ENCODE assay signal across 17 cellular contexts in the genomic region with DNA sequence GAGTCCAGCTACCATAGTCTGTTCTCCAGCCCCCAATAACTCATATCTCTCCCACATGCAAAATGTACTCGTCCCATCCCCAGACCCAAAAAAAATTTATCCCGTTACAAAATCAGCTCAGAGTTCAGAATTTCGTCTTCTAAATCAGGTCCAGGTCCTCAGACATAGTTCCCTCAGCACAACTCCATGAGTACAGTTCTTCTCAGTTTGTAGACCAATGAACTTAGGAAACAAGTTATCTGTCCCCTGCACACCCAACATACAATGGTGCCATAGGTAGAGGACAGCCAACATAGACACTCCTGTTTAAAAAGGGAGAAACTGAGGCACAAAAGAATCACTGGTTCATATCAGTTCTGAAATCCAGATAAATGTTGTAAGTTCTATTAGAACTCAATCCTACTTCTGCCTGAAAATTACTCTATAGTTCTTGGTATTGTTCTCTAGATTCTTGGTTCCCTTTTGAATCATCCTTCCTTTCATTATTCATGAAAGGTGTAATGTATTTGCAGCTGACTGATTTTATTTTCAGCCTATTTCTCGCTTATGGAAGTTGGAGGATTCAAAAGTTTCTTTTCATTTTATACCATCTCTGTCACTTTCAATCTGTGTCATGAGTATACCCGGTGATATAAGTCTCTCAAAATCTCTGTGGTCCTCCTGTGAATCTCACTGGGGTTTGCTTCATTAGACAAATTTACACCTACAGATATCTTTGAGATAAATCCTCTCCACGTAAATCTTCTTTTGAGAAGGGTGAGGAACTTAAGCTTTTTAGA.
A peak's percentile ranks its signal among the peaks of the same experiment; 100 is the strongest.
DNase-seq lines count a peak whose midpoint lies in the region; ATAC-seq and TF ChIP-seq lines count a peak whose summit lies in the region.
"Had no signal": no experiment of that assay in that cellular context is flagged by ENCODE, and none has a peak within 500 bp of the region (broad histone marks: within the 10 kb centered on the region; RNA-seq: fewer than 3 reads in every experiment).

No MANE protein-coding gene starts in this region.

- TF ChIP-seq CTCF in GM06990 (IDR thresholded peaks at IDR 0.05; ENCODE audit: insufficient read depth, low read length, poor library complexity, severe bottlenecking) = no peak
- no peak for TF ChIP-seq CTCF in osteoblast (IDR thresholded peaks at IDR 0.05; ENCODE audit: extremely low read depth, low read depth, low read length)

- H3K9me3 ChIP-seq in osteoblast (ENCODE audit: low read depth, low read length) (no peaks in the 10 kb centered on the region), SJCRH30 (replicated peaks) (no peaks in the 10 kb centered on the region; the same call in 1 of the 2 replicates)
- H3K9me3 ChIP-seq: BE2C had no signal

- H3K36me3 Mint-ChIP-seq in activated T-cell treated with anti-CD3 and anti-CD28 coated beads, Interleukin-2, amount 50 U/mL, for 72 hours (ENCODE audit: insufficient read depth in 2 of 2) = no peaks in the 10 kb centered on the region
- no peaks in the 10 kb centered on the region for H3K36me3 Mint-ChIP-seq in activated T-cell treated with anti-CD3 and anti-CD28 coated beads, Interleukin-2, amount 50 U/mL, for 24 hours (ENCODE audit: low read depth)
- H3K36me3 Mint-ChIP-seq in activated T-helper 17 cell treated with anti-CD3 and anti-CD28 coated beads, Interleukin-2, amount 50 U/mL, for 72 hours (ENCODE audit: low read depth) = no peaks in the 10 kb centered on the region
- H3K36me3 Mint-ChIP-seq: CD4-positive, alpha-beta memory T cell had no signal

- intact Hi-C loops in sciatic nerve (cut with DNase I) = no loop called here

- H3K4me2 ChIP-seq in osteoblast (ENCODE audit: insufficient read depth, low read length) = no peak overlapping the region

- H3K4me3 Mint-ChIP-seq in activated T-cell treated with anti-CD3 and anti-CD28 coated beads, Interleukin-2, amount 50 U/mL, for 72 hours = no peak overlapping the region
- no peak overlapping the region for H3K4me3 Mint-ChIP-seq in activated T-cell treated with anti-CD3 and anti-CD28 coated beads, Interleukin-2, amount 50 U/mL, for 24 hours
- H3K4me3 Mint-ChIP-seq in activated T-helper 17 cell treated with anti-CD3 and anti-CD28 coated beads, Interleukin-2, amount 50 U/mL, for 72 hours = no peak overlapping the region
- H3K4me3 Mint-ChIP-seq: CD4-positive, alpha-beta memory T cell; H9 had no signal

- H3K27me3 Mint-ChIP-seq in activated T-cell treated with anti-CD3 and anti-CD28 coated beads, Interleukin-2, amount 50 U/mL, for 72 hours (ENCODE audit: low read depth) = peaks cover 25% of the 10 kb centered on the region
- peaks cover 50% of the 10 kb centered on the region for H3K27me3 Mint-ChIP-seq in activated T-cell treated with anti-CD3 and anti-CD28 coated beads, Interleukin-2, amount 50 U/mL, for 24 hours
- H3K27me3 Mint-ChIP-seq in activated T-helper 17 cell treated with anti-CD3 and anti-CD28 coated beads, Interleukin-2, amount 50 U/mL, for 72 hours = peaks cover 34% of the 10 kb centered on the region

- H3K4me1 ChIP-seq in osteoblast (ENCODE audit: insufficient read depth, low read length) = peaks cover 39% of the 10 kb centered on the region
- H3K4me1 ChIP-seq in SJCRH30 = no peaks in the 10 kb centered on the region; the same call in 1 of the 2 replicates
- H3K4me1 ChIP-seq: BE2C had no signal

- no peaks in the 10 kb centered on the region for H3K9me3 Mint-ChIP-seq in activated T-cell treated with anti-CD3 and anti-CD28 coated beads, Interleukin-2, amount 50 U/mL, for 72 hours
- no peaks in the 10 kb centered on the region for H3K9me3 Mint-ChIP-seq in activated T-cell treated with anti-CD3 and anti-CD28 coated beads, Interleukin-2, amount 50 U/mL, for 24 hours
- no peaks in the 10 kb centered on the region for H3K9me3 Mint-ChIP-seq in activated T-helper 17 cell treated with anti-CD3 and anti-CD28 coated beads, Interleukin-2, amount 50 U/mL, for 72 hours
- H3K9me3 Mint-ChIP-seq: H9 had no signal

- H3K36me3 ChIP-seq in GM06990 (ENCODE audit: control insufficient read depth, insufficient read depth, low read length) (no peaks in the 10 kb centered on the region), osteoblast (ENCODE audit: insufficient read depth, low read length) (no peaks in the 10 kb centered on the region), SJCRH30 (no peaks in the 10 kb centered on the region)
- H3K36me3 ChIP-seq: BE2C had no signal

- H3K4me3 ChIP-seq in GM06990 (replicated peaks; ENCODE audit: low read depth, low read length) (no peak overlapping the region), osteoblast (ENCODE audit: insufficient read depth, low read length) (no peak overlapping the region), SJCRH30 (no peak overlapping the region)

- no peak overlapping the region for H2AFZ ChIP-seq in osteoblast (ENCODE audit: low read length)

- no peak overlapping the region for H3K27ac Mint-ChIP-seq in activated T-cell treated with anti-CD3 and anti-CD28 coated beads, Interleukin-2, amount 50 U/mL, for 72 hours
- H3K27ac Mint-ChIP-seq in activated T-cell treated with anti-CD3 and anti-CD28 coated beads, Interleukin-2, amount 50 U/mL, for 24 hours = no peak overlapping the region
- no peak overlapping the region for H3K27ac Mint-ChIP-seq in activated T-helper 17 cell treated with anti-CD3 and anti-CD28 coated beads, Interleukin-2, amount 50 U/mL, for 72 hours
- H3K27ac Mint-ChIP-seq: CD4-positive, alpha-beta memory T cell; H9 had no signal

- no peaks in the 10 kb centered on the region for H3K79me2 ChIP-seq in osteoblast (ENCODE audit: insufficient read depth, low read length)

- peak; percentile 41 to 77 for ATAC-seq in activated T-cell treated with anti-CD3 and anti-CD28 coated beads, Interleukin-2, amount 50 U/mL, for 72 hours (replicated peaks in 1 of 2)
- ATAC-seq in activated T-helper 17 cell treated with anti-CD3 and anti-CD28 coated beads, Interleukin-2, amount 50 U/mL, for 72 hours (replicated peaks) = peak; percentile 75
- no peak for ATAC-seq in sciatic nerve
- ATAC-seq: HepG2 had no signal

- H3K27me3 ChIP-seq in GM06990 (replicated peaks; ENCODE audit: control insufficient read depth, insufficient read depth, low read length) = no peaks in the 10 kb centered on the region
- no peaks in the 10 kb centered on the region for H3K27me3 ChIP-seq in osteoblast (ENCODE audit: insufficient read depth, low read length)
- H3K27me3 ChIP-seq in SJCRH30 = no peaks in the 10 kb centered on the region
- H3K27me3 ChIP-seq: BE2C had no signal

- no peak for DNase-seq in activated T-cell treated with anti-CD3 and anti-CD28 coated beads, Interleukin-2, amount 50 U/mL, for 72 hours
- DNase-seq in activated T-cell treated with anti-CD3 and anti-CD28 coated beads, Interleukin-2, amount 50 U/mL, for 24 hours = no peak
- DNase-seq in GM06990 (ENCODE audit: extremely low read depth, insufficient read length) (peak; percentile 2), osteoblast (ENCODE audit: insufficient read length, low spot score, missing footprints) (no peak), SJCRH30 (no peak), sciatic nerve (ENCODE audit: low spot score) (no peak), NCI-H446 (lab: John Stamatoyannopoulos, UW) (no peak)
- DNase-seq: BE2C; CD4-positive, alpha-beta memory T cell; COR-L47; DND-41; GDM1; GOT3; H9 had no signal

- H3K4me1 Mint-ChIP-seq in activated T-cell treated with anti-CD3 and anti-CD28 coated beads, Interleukin-2, amount 50 U/mL, for 72 hours (ENCODE audit: low read depth) = peaks cover 18% of the 10 kb centered on the region
- H3K4me1 Mint-ChIP-seq in activated T-cell treated with anti-CD3 and anti-CD28 coated beads, Interleukin-2, amount 50 U/mL, for 24 hours (ENCODE audit: low read depth) = peaks cover 20% of the 10 kb centered on the region
- peaks cover 6% of the 10 kb centered on the region for H3K4me1 Mint-ChIP-seq in activated T-helper 17 cell treated with anti-CD3 and anti-CD28 coated beads, Interleukin-2, amount 50 U/mL, for 72 hours
- H3K4me1 Mint-ChIP-seq: CD4-positive, alpha-beta memory T cell had no signal

- H4K20me1 ChIP-seq in osteoblast (ENCODE audit: insufficient read depth, low read length) = no peaks in the 10 kb centered on the region

- peak overlapping the region; percentile 96 for H3K27ac ChIP-seq in osteoblast (ENCODE audit: low read depth, low read length)
- H3K27ac ChIP-seq in SJCRH30 = no peak overlapping the region
- H3K27ac ChIP-seq: C4-2B had no signal
